Comparison of ENCODE assay signal across 24 cellular contexts in genomic region chr4:43882470-43882869, GRCh38.
DNase-seq lines count a peak whose midpoint lies in the region; ATAC-seq and TF ChIP-seq lines count a peak whose summit lies in the region.
"Had no signal": no experiment of that assay in that cellular context is flagged by ENCODE, and none has a peak within 500 bp of the region (broad histone marks: within the 10 kb centered on the region; RNA-seq: fewer than 3 reads in every experiment).

No MANE protein-coding gene starts in this region.

- ATAC-seq in PC-3, result no peak
- no peak for ATAC-seq in GM18519 (IDR thresholded peaks at IDR 0.05; ENCODE audit: low FRiP score, unreplicated experiment)
- ATAC-seq: Right ventricle myocardium inferior, T-helper 17 cell had no signal

- H3K9me3 Mint-ChIP-seq in osteocyte (ENCODE audit: unreplicated experiment), result peaks cover 5% of the 10 kb centered on the region

- no peak overlapping the region for H2AFZ ChIP-seq in PC-3 (ENCODE audit: low read length)

- H3K27ac Mint-ChIP-seq in osteocyte (ENCODE audit: unreplicated experiment), result no peak overlapping the region
- H3K27ac Mint-ChIP-seq: CD8-positive, alpha-beta memory T cell; T-helper 17 cell had no signal

- no peaks in the 10 kb centered on the region for H3F3A ChIP-seq in PC-3 (ENCODE audit: low read length, unreplicated experiment)

- no peak overlapping the region for H3K27ac ChIP-seq in PC-3 (ENCODE audit: low read length)

- H3K4me3 ChIP-seq in GM12864 (ENCODE audit: low read depth, low read length) (no peak overlapping the region), LNCaP clone FGC (ENCODE audit: low read depth, low read length) (no peak overlapping the region), PC-3 (ENCODE audit: low read length) (no peak overlapping the region), H7 (ENCODE audit: insufficient read depth, low read depth, low read length) (no peak overlapping the region)

- no peaks in the 10 kb centered on the region for H3K4me1 Mint-ChIP-seq in osteocyte (ENCODE audit: unreplicated experiment)
- H3K4me1 Mint-ChIP-seq: CD8-positive, alpha-beta memory T cell; T-helper 17 cell had no signal

- intact Hi-C loops in PC-3 (cut with micrococcal nuclease), result no loop called here

- TF ChIP-seq CTCF in GM12864 (IDR thresholded peaks at IDR 0.05; ENCODE audit: low read depth, low read length, missing control alignments), result peak; percentile 22
- TF ChIP-seq CTCF in LNCaP clone FGC (IDR thresholded peaks at IDR 0.05; ENCODE audit: control insufficient read depth, extremely low read depth, insufficient read depth), result peak; percentile 21; the same call in 1 of the 2 replicates
- no peak; the same call in 1 of the 2 replicates for TF ChIP-seq CTCF in PC-3 (conservative IDR thresholded peaks at IDR 0.05; ENCODE audit: low read depth, low read length)
- TF ChIP-seq CTCF in osteocyte (IDR thresholded peaks at IDR 0.05), result no peak

- H4K20me1 ChIP-seq in PC-3 (ENCODE audit: low read length), result no peaks in the 10 kb centered on the region

- BruUV-seq in PC-3 (replicated peaks; lab: Mats Ljungman, UMichigan), result no TSS peak

- H3K27me3 Mint-ChIP-seq in osteocyte (ENCODE audit: unreplicated experiment), result no peaks in the 10 kb centered on the region
- H3K27me3 Mint-ChIP-seq: CD8-positive, alpha-beta memory T cell; T-helper 17 cell had no signal

- no peaks in the 10 kb centered on the region for H3K9me3 ChIP-seq in PC-3 (ENCODE audit: low read length)

- POLR2A ChIA-PET in PC-3 (lab: Charles Lee; ENCODE audit: unreplicated experiment), result no interaction called here

- H3K4me2 ChIP-seq in PC-3 (ENCODE audit: low read length), result no peak overlapping the region

- no peak overlapping the region for H3K9ac ChIP-seq in PC-3 (ENCODE audit: low read length)

- H3K36me3 Mint-ChIP-seq in osteocyte (ENCODE audit: unreplicated experiment), result no peaks in the 10 kb centered on the region
- H3K36me3 Mint-ChIP-seq: CD8-positive, alpha-beta memory T cell had no signal

- peak; percentile 12 for DNase-seq in DMS53 (lab: John Stamatoyannopoulos, UW)
- no peak for DNase-seq in DMS53 treated with DMSO at 0.1 percent for 48 hours (lab: John Stamatoyannopoulos, UW; ENCODE audit: unreplicated experiment)
- DNase-seq in GM12864 (ENCODE audit: low read depth), result no peak
- no peak for DNase-seq in LNCaP clone FGC (ENCODE audit: low read depth)
- peak; percentile 5 for DNase-seq in PC-3
- DNase-seq in osteocyte (ENCODE audit: extremely low spot score, unreplicated experiment), result no peak
- DNase-seq in H7, result no peak
- DNase-seq: 8988T; AML-193; C1 segment of cervical spinal cord; Calu3; CD8-positive, alpha-beta memory T cell; DMS153; GDM1; KBM-7; NCI-H1048; NCI-H1417 treated with DMSO at 0.1 percent for 48 hours; NCI-H187; NCI-H446; NCI-H526; SW 1271; T-helper 17 cell had no signal

- H3K79me2 ChIP-seq in PC-3 (ENCODE audit: low read length), result no peaks in the 10 kb centered on the region

- H3K36me3 ChIP-seq in PC-3 (ENCODE audit: low read depth, low read length) (no peaks in the 10 kb centered on the region), H7 (replicated peaks; ENCODE audit: control insufficient read depth, insufficient read depth, low read length) (no peaks in the 10 kb centered on the region)

- H3K9me2 ChIP-seq in PC-3 (replicated peaks; ENCODE audit: low read length), result no peaks in the 10 kb centered on the region

- CTCF ChIA-PET in PC-3 (lab: Charles Lee), result no interaction called here

- H3K27me3 ChIP-seq in PC-3 (ENCODE audit: low read length) (no peaks in the 10 kb centered on the region), H7 (ENCODE audit: control insufficient read depth, insufficient read depth, low read length) (no peaks in the 10 kb centered on the region)

- no peaks in the 10 kb centered on the region for H3K4me1 ChIP-seq in PC-3 (ENCODE audit: insufficient read depth, low read length)

- H3K4me3 Mint-ChIP-seq in osteocyte (ENCODE audit: unreplicated experiment), result no peak overlapping the region
- H3K4me3 Mint-ChIP-seq: CD8-positive, alpha-beta memory T cell; T-helper 17 cell had no signal

Comparison
In these comparisons a context has a peak if more than half of its experiments do, and no peak if none do; other contexts are left out.
1. DNase-seq: peak in DMS53 (single experiment) and PC-3 (single experiment); none in DMS53 treated with DMSO at 0.1 percent for 48 hours (single experiment), GM12864 (single experiment), LNCaP clone FGC (single experiment), osteocyte (single experiment) and H7 (single experiment).
2. CTCF ChIP-seq: peak in GM12864 (single experiment) and LNCaP clone FGC (single experiment); none in PC-3 (single experiment) and osteocyte (single experiment).